8 cellular contexts compared by ENCODE assay signal in genomic region chr1:198156111-198156744, GRCh38. TPM values are rescaled to one million over a fixed set of nuclear protein-coding genes. Genes with fewer than 3 reads are reported as not detected.
A peak's percentile ranks its signal among the peaks of the same experiment; 100 is the strongest.
DNase-seq lines count a peak whose midpoint lies in the region; ATAC-seq and TF ChIP-seq lines count a peak whose summit lies in the region.

No MANE protein-coding gene starts in this region.

- H3K9me3 Mint-ChIP-seq in activated naive CD8-positive, alpha-beta T cell (ENCODE audit: low read depth): no peaks in the 10 kb centered on the region
- no peaks in the 10 kb centered on the region for H3K9me3 Mint-ChIP-seq in progenitor cell of endocrine pancreas (ENCODE audit: low read depth)

- H3K9me3 ChIP-seq in Loucy (ENCODE audit: insufficient read depth, low read depth, low read length) (no peaks in the 10 kb centered on the region), SK-N-SH (no peaks in the 10 kb centered on the region), heart left ventricle (no peaks in the 10 kb centered on the region)

- peaks cover 49% of the 10 kb centered on the region for H3K79me2 ChIP-seq in Loucy (ENCODE audit: insufficient read depth, low read length)
- peaks cover 50% of the 10 kb centered on the region for H3K79me2 ChIP-seq in SK-N-SH (ENCODE audit: insufficient read depth)

- POLR2A ChIA-PET in SK-N-SH (lab: Yijun Ruan, JAX): interaction anchor here (0.6 kb wide), 1 partner anchor 87 kb away, joined by 4 read pairs; no protein-coding TSS in a partner anchor

- DNase-seq in EL: peak; percentile 76
- DNase-seq in H4 (ENCODE audit: low spot score): peak; percentile 73
- DNase-seq in SK-N-SH: peak; percentile 60
- DNase-seq in heart left ventricle: peak in 4 of 5 donors; percentile 36 to 58 (median 44)
- peak; percentile 35 for DNase-seq in progenitor cell of endocrine pancreas (ENCODE audit: low spot score, unreplicated experiment)
- DNase-seq in GOT3 (lab: John Stamatoyannopoulos, UW): no peak

- H3K27ac ChIP-seq in SK-N-SH (ENCODE audit: low read depth in 2 of 2, low read length in 1 of 2) (peak overlapping the region; percentile 81 to 97), heart left ventricle (peak overlapping the region; percentile 97 to 99 (median 98))

- no peaks in the 10 kb centered on the region for H3K27me3 Mint-ChIP-seq in activated naive CD8-positive, alpha-beta T cell
- H3K27me3 Mint-ChIP-seq in progenitor cell of endocrine pancreas: no peaks in the 10 kb centered on the region

- H3K4me3 ChIP-seq in Loucy (ENCODE audit: low read length, poor library complexity, severe bottlenecking) (peak overlapping the region; percentile 91), SK-N-SH (ENCODE audit: low read depth in 2 of 2, low read length in 1 of 2) (peak overlapping the region; percentile 75 to 97), heart left ventricle (peak overlapping the region; percentile 75 to 100 (median 89))

- intact Hi-C loops in heart left ventricle (cut with DNase I): loop anchor here (2.0 to 10.0 kb wide), 13 partner anchors 49 to 381 kb away; partner anchors contain the start of genes C1orf53 (in 1 of the 10) and DENND1B (in 1 of the 10)

- no peak for TF ChIP-seq EP300 in SK-N-SH (IDR thresholded peaks at IDR 0.05; ENCODE audit: borderline replicate concordance in 1 of 2, low read depth in 1 of 2, low read length in 1 of 2)

- H3K27me3 ChIP-seq in Loucy (ENCODE audit: insufficient read depth, low read length, poor library complexity, severe bottlenecking): no peaks in the 10 kb centered on the region
- no peaks in the 10 kb centered on the region for H3K27me3 ChIP-seq in SK-N-SH (ENCODE audit: insufficient read depth)
- H3K27me3 ChIP-seq in heart left ventricle: no peaks in the 10 kb centered on the region

- H4K20me1 ChIP-seq in Loucy (ENCODE audit: insufficient read depth, low read length, poor library complexity, severe bottlenecking): peaks cover 24% of the 10 kb centered on the region
- peaks cover 17% of the 10 kb centered on the region for H4K20me1 ChIP-seq in SK-N-SH (ENCODE audit: insufficient read depth)

- H3K9ac ChIP-seq in Loucy (ENCODE audit: low read depth, low read length, poor library complexity, severe bottlenecking) (peak overlapping the region; percentile 85), SK-N-SH (peak overlapping the region; percentile 88)

- ATAC-seq in heart left ventricle: peak in 1 of 4 donors; percentile 13

- peaks cover 3% of the 10 kb centered on the region for H3K36me3 Mint-ChIP-seq in activated naive CD8-positive, alpha-beta T cell
- H3K36me3 Mint-ChIP-seq in progenitor cell of endocrine pancreas (ENCODE audit: insufficient read depth): no peaks in the 10 kb centered on the region

- peak overlapping the region; percentile 93 for H3K4me3 Mint-ChIP-seq in activated naive CD8-positive, alpha-beta T cell
- H3K4me3 Mint-ChIP-seq in progenitor cell of endocrine pancreas (ENCODE audit: low read depth): peak overlapping the region; percentile 87

- peaks cover 31% of the 10 kb centered on the region for H3K4me1 Mint-ChIP-seq in activated naive CD8-positive, alpha-beta T cell (ENCODE audit: low read depth)
- peaks cover 34% of the 10 kb centered on the region for H3K4me1 Mint-ChIP-seq in progenitor cell of endocrine pancreas (ENCODE audit: low read depth)

- peak; percentile 69 for TF ChIP-seq RAD21 in SK-N-SH (IDR thresholded peaks at IDR 0.05; ENCODE audit: low read length)

- peak; percentile 93 for TF ChIP-seq CTCF in Loucy (conservative IDR thresholded peaks at IDR 0.05; ENCODE audit: low read length)
- peak; percentile 90 for TF ChIP-seq CTCF in SK-N-SH (IDR thresholded peaks at IDR 0.05)
- peak; percentile 53 to 80 (median 68) for TF ChIP-seq CTCF in heart left ventricle (IDR thresholded peaks at IDR 0.05)
- peak; percentile 77 for TF ChIP-seq CTCF in progenitor cell of endocrine pancreas (IDR thresholded peaks at IDR 0.05; ENCODE audit: unreplicated experiment)

- peak overlapping the region; percentile 81 for H2AFZ ChIP-seq in Loucy (ENCODE audit: low read length)
- H2AFZ ChIP-seq in SK-N-SH (ENCODE audit: low read depth): peak overlapping the region; percentile 68

- peaks cover 56% of the 10 kb centered on the region for H3K4me1 ChIP-seq in Loucy (ENCODE audit: insufficient read depth, low read length, poor library complexity, severe bottlenecking)
- peaks cover 33 to 40% of the 10 kb centered on the region in 2 experiments; a peak in 3 of 4 replicates for H3K4me1 ChIP-seq in SK-N-SH (ENCODE audit: control insufficient read depth in 1 of 2, insufficient read depth in 2 of 2, low read depth in 1 of 2, low read length in 1 of 2)
- peaks cover 0 to 61% (median 42%) of the 10 kb centered on the region in 12 donors for H3K4me1 ChIP-seq in heart left ventricle

- H3K36me3 ChIP-seq in Loucy (ENCODE audit: insufficient read depth, low read length): no peaks in the 10 kb centered on the region
- no peaks in the 10 kb centered on the region for H3K36me3 ChIP-seq in SK-N-SH (replicated peaks in 1 of 2; ENCODE audit: control insufficient read depth in 1 of 2, insufficient read depth in 2 of 2, low read length in 1 of 2)
- H3K36me3 ChIP-seq in heart left ventricle: no peaks in the 10 kb centered on the region

- CTCF ChIA-PET in SK-N-SH (lab: Yijun Ruan, JAX): interaction anchor here (0.6 to 2.1 kb wide), 25 partner anchors 10 to 565 kb away, joined by 3 to 13 read pairs (median 4); no protein-coding TSS in a partner anchor

- H3F3A ChIP-seq in Loucy (ENCODE audit: low read depth) (no peaks in the 10 kb centered on the region), SK-N-SH (replicated peaks; ENCODE audit: insufficient read depth) (peaks cover 59% of the 10 kb centered on the region)

- H3K27ac Mint-ChIP-seq in activated naive CD8-positive, alpha-beta T cell: peak overlapping the region; percentile 95
- peak overlapping the region; percentile 95 for H3K27ac Mint-ChIP-seq in progenitor cell of endocrine pancreas

- H3K9me2 ChIP-seq in Loucy (replicated peaks; ENCODE audit: low read depth, low read length) (no peaks in the 10 kb centered on the region), SK-N-SH (no peaks in the 10 kb centered on the region)

- 2% methylated on average over 13 of the region's 13 CpGs for WGBS in SK-N-SH (ENCODE audit: low lambda C conversion rate)
- WGBS in heart left ventricle, 4 donors: 3 to 4% (median 4%) methylated on average over 13 of the region's 13 CpGs

- no peak for TF ChIP-seq POLR2A in heart left ventricle (IDR thresholded peaks at IDR 0.05)

- H3K4me2 ChIP-seq in Loucy (ENCODE audit: low read depth, low read length, poor library complexity, severe bottlenecking): peak overlapping the region; percentile 77
- peak overlapping the region; percentile 83 for H3K4me2 ChIP-seq in SK-N-SH

TF ChIP-seq in SK-N-SH, 30 proteins besides CTCF, POLR2A, EP300 and RAD21 (continues in another document):
- TF ChIP-seq MAX (IDR thresholded peaks at IDR 0.05; ENCODE audit: low read depth) (no peak), GATA2 (CRISPR knock-in tag; IDR thresholded peaks at IDR 0.05) (no peak), FOXM1 (IDR thresholded peaks at IDR 0.05; ENCODE audit: low read depth) (no peak), MXI1 (IDR thresholded peaks at IDR 0.05; ENCODE audit: low read depth, low read length) (peak; percentile 25; the same call in 1 of the 2 replicates), NFIC (IDR thresholded peaks at IDR 0.05; ENCODE audit: borderline replicate concordance) (no peak), MEF2A (IDR thresholded peaks at IDR 0.05; ENCODE audit: borderline replicate concordance, low read depth) (no peak), GABPA (IDR thresholded peaks at IDR 0.05; ENCODE audit: low read depth) (no peak), NRF1 (IDR thresholded peaks at IDR 0.05; ENCODE audit: low read depth, low read length) (no peak), RCOR1 (IDR thresholded peaks at IDR 0.05; ENCODE audit: low read length) (peak; percentile 47; the same call in 1 of the 2 replicates), POLR2AphosphoS5 (IDR thresholded peaks at IDR 0.05; ENCODE audit: low read depth, low read length) (no peak), FOSL2 (IDR thresholded peaks at IDR 0.05; ENCODE audit: borderline replicate concordance, low read depth) (no peak), RFX5 (IDR thresholded peaks at IDR 0.05; ENCODE audit: low read length) (no peak), TEAD4 (IDR thresholded peaks at IDR 0.05; ENCODE audit: borderline replicate concordance, insufficient read depth) (no peak), CHD2 (IDR thresholded peaks at IDR 0.05; ENCODE audit: low read length, partially characterized antibody) (no peak), RXRA (IDR thresholded peaks at IDR 0.05; ENCODE audit: borderline replicate concordance, low read depth) (no peak), TAF1 (IDR thresholded peaks at IDR 0.05; ENCODE audit: borderline replicate concordance, low read depth, low read length) (no peak), EZH2phosphoT487 (IDR thresholded peaks at IDR 0.05; ENCODE audit: borderline replicate concordance, low read depth) (no peak)

RNA-seq across cellular contexts. Expression of gene NEK7, which starts 0.6 kb away (rescaled TPM):
- total RNA-seq in H4 (2014; rRNA removed; shearing (Covaris generic)): 28.0 and 36.0 TPM in 2 replicates
- polyA plus RNA-seq in SK-N-SH (2012; rRNA removed): 85.8 and 146 TPM in 2 replicates
- 148 and 159 TPM in 2 replicates for polyA plus RNA-seq in SK-N-SH (2012; cell fraction: cytosol; rRNA removed)
- polyA plus RNA-seq in SK-N-SH (2012; cell fraction: nucleus; rRNA removed): 72.1 and 172 TPM in 2 replicates
- 100 to 1,000 TPM; 179 to 499 (median 286) TPM for total RNA-seq in heart left ventricle
- polyA plus RNA-seq in heart left ventricle: 100 to 1,000 TPM in 1 of 2 donors, 10 to 100 TPM in 1; 57.5 to 235 TPM
- total RNA-seq in progenitor cell of endocrine pancreas: 23.4 and 25.9 TPM in 2 replicates
